In genomic region chr12:116287850-116288301, GRCh38 we compare ENCODE assay signal across 20 cellular contexts.
"Had no signal": no experiment of that assay in that cellular context is flagged by ENCODE, and none has a peak within 500 bp of the region (broad histone marks: within the 10 kb centered on the region; RNA-seq: fewer than 3 reads in every experiment).

No MANE protein-coding gene starts in this region.

- DNase-seq: activated CD4-positive, alpha-beta T cell treated with anti-CD3 and anti-CD28 coated beads for 1 hour; activated T-cell treated with anti-CD3 and anti-CD28 coated beads, Interleukin-2, amount 50 U/mL, for 1 hour; central memory CD4-positive, alpha-beta T cell; dermis blood vessel endothelial cell; effector CD8-positive, alpha-beta T cell; erythroblast; hippocampal formation; left ventricle myocardium superior; mammary epithelial cell; midbrain; natural killer cell; ovary; stimulated activated naive CD8-positive, alpha-beta T cell treated with anti-CD3 and anti-CD28 coated beads, Interleukin-15, amount 100 ng/mL, for 72 hours; tibial artery had no signal

- H3K9me3 ChIP-seq: ovary, prostate gland, tibial artery had no signal

- H3K27ac ChIP-seq: ovary, prostate gland, tibial artery had no signal

- H3K36me3 ChIP-seq: ovary, prostate gland, tibial artery had no signal

- H3K4me3 ChIP-seq: ovary, prostate gland, tibial artery had no signal

- H3K4me1 ChIP-seq: prostate gland, tibial artery had no signal

- FAIRE-seq: astrocyte, frontal cortex, urothelium cell line had no signal

- H3K27me3 ChIP-seq: ovary, tibial artery had no signal

- ATAC-seq: activated naive CD4-positive, alpha-beta T cell treated with anti-CD3 and anti-CD28 coated beads, Interleukin-2, amount 50 U/mL, for 72 hours; activated T-helper 17 cell treated with anti-CD3 and anti-CD28 coated beads, Interleukin-2, amount 50 U/mL, for 72 hours; left ventricle myocardium superior; natural killer cell; stimulated activated naive CD8-positive, alpha-beta T cell treated with anti-CD3 and anti-CD28 coated beads, Interleukin-15, amount 100 ng/mL, for 72 hours had no signal
